Comparison of ENCODE assay signal across 21 cellular contexts in genomic region chr2:236873666-236874065, GRCh38.
DNase-seq lines count a peak whose midpoint lies in the region; ATAC-seq and TF ChIP-seq lines count a peak whose summit lies in the region.
"Had no signal": no experiment of that assay in that cellular context is flagged by ENCODE, and none has a peak within 500 bp of the region (broad histone marks: within the 10 kb centered on the region; RNA-seq: fewer than 3 reads in every experiment).

No MANE protein-coding gene starts in this region.

- no peaks in the 10 kb centered on the region for H3K27me3 ChIP-seq in foreskin keratinocyte

- TF ChIP-seq POLR2A in GM18505 (IDR thresholded peaks at IDR 0.05; ENCODE audit: borderline replicate concordance, extremely low read depth, insufficient read depth, insufficient read length), result no peak

- H3K4me1 Mint-ChIP-seq in activated CD4-positive, alpha-beta T cell treated with anti-CD3 and anti-CD28 coated beads, Interleukin-2, amount 10 ng/mL, durations not matched to agents 24 days and 14 days, result peaks cover 4% of the 10 kb centered on the region
- H3K4me1 Mint-ChIP-seq in brain (peaks cover 66% of the 10 kb centered on the region), type B pancreatic cell (ENCODE audit: unreplicated experiment) (peaks cover 55% of the 10 kb centered on the region)

- intact Hi-C loops in activated CD4-positive, alpha-beta T cell treated with anti-CD3 and anti-CD28 coated beads, Interleukin-2, amount 10 ng/mL, durations not matched to agents 24 days and 14 days (cut with micrococcal nuclease), result no loop called here

- peak; percentile 9 for DNase-seq in activated CD4-positive, alpha-beta T cell treated with anti-CD3 and anti-CD28 coated beads, Interleukin-2, amount 10 ng/mL, durations not matched to agents 24 days and 14 days
- no peak for DNase-seq in activated CD4-positive, alpha-beta T cell treated with anti-CD3 and anti-CD28 coated beads for 48 hours
- DNase-seq in foreskin keratinocyte, result peak; percentile 30 to 51
- no peak for DNase-seq in type B pancreatic cell (ENCODE audit: extremely low spot score, unreplicated experiment)
- no peak for DNase-seq in DMS53 treated with DMSO at 0.1 percent for 48 hours (lab: John Stamatoyannopoulos, UW; ENCODE audit: unreplicated experiment)
- no peak for DNase-seq in SIG-M5 treated with dmso at 0.1 percent for 504 hours (lab: John Stamatoyannopoulos, UW; ENCODE audit: unreplicated experiment)
- DNase-seq: 8988T; BE2C; Caco-2; CD4-positive, alpha-beta T cell; HFFc6; Kasumi-1; NCI-H1092 treated with DMSO at 0.1 percent for 48 hours; NCI-H2081; NCI-H748 treated with DMSO at 0.1 percent for 48 hours; Right ventricle myocardium superior; SK-N-SH had no signal

- no peak for ATAC-seq in foreskin keratinocyte
- ATAC-seq in GM18505 (IDR thresholded peaks at IDR 0.05; ENCODE audit: unreplicated experiment), result no peak

- no peaks in the 10 kb centered on the region for H3K9me3 Mint-ChIP-seq in activated CD4-positive, alpha-beta T cell treated with anti-CD3 and anti-CD28 coated beads, Interleukin-2, amount 10 ng/mL, durations not matched to agents 24 days and 14 days
- no peaks in the 10 kb centered on the region for H3K9me3 Mint-ChIP-seq in brain
- H3K9me3 Mint-ChIP-seq in type B pancreatic cell, result no peaks in the 10 kb centered on the region
- H3K9me3 Mint-ChIP-seq: CD4-positive, alpha-beta T cell; HFFc6; IgD-negative memory B cell had no signal

- H3K4me1 ChIP-seq in foreskin keratinocyte, result peaks cover 18% of the 10 kb centered on the region
- H3K4me1 ChIP-seq: BE2C had no signal

- no peaks in the 10 kb centered on the region for H3K36me3 Mint-ChIP-seq in activated CD4-positive, alpha-beta T cell treated with anti-CD3 and anti-CD28 coated beads, Interleukin-2, amount 10 ng/mL, durations not matched to agents 24 days and 14 days (ENCODE audit: low read depth)
- H3K36me3 Mint-ChIP-seq in brain, result no peaks in the 10 kb centered on the region
- H3K36me3 Mint-ChIP-seq in type B pancreatic cell, result no peaks in the 10 kb centered on the region
- H3K36me3 Mint-ChIP-seq: IgD-negative memory B cell had no signal

- H3K4me3 Mint-ChIP-seq in activated CD4-positive, alpha-beta T cell treated with anti-CD3 and anti-CD28 coated beads, Interleukin-2, amount 10 ng/mL, durations not matched to agents 24 days and 14 days, result no peak overlapping the region
- H3K4me3 Mint-ChIP-seq in brain (no peak overlapping the region), type B pancreatic cell (peak overlapping the region; percentile 45)
- H3K4me3 Mint-ChIP-seq: CD4-positive, alpha-beta T cell; HFFc6; IgD-negative memory B cell had no signal

- no peak overlapping the region for H3K27ac ChIP-seq in foreskin keratinocyte
- H3K27ac ChIP-seq: HL-60 had no signal

- H3K27me3 Mint-ChIP-seq in activated CD4-positive, alpha-beta T cell treated with anti-CD3 and anti-CD28 coated beads, Interleukin-2, amount 10 ng/mL, durations not matched to agents 24 days and 14 days, result peaks cover 2% of the 10 kb centered on the region
- peaks cover 2% of the 10 kb centered on the region for H3K27me3 Mint-ChIP-seq in brain
- peaks cover 9% of the 10 kb centered on the region for H3K27me3 Mint-ChIP-seq in type B pancreatic cell

- no peak overlapping the region for H3K27ac Mint-ChIP-seq in activated CD4-positive, alpha-beta T cell treated with anti-CD3 and anti-CD28 coated beads, Interleukin-2, amount 10 ng/mL, durations not matched to agents 24 days and 14 days
- H3K27ac Mint-ChIP-seq in brain (peak overlapping the region in 4 of 5 experiments; percentile 9 to 75 (median 50)), type B pancreatic cell (peak overlapping the region; percentile 44)
- H3K27ac Mint-ChIP-seq: CD4-positive, alpha-beta T cell; HFFc6; IgD-negative memory B cell had no signal

- TF ChIP-seq CTCF in brain (conservative IDR thresholded peaks at IDR 0.05), result no peak
- TF ChIP-seq CTCF in foreskin keratinocyte (conservative IDR thresholded peaks at IDR 0.05), result no peak
- no peak for TF ChIP-seq CTCF in type B pancreatic cell (conservative IDR thresholded peaks at IDR 0.05)

Comparison
In these comparisons a context has a peak if more than half of its experiments do, and no peak if none do; other contexts are left out.
1. DNase-seq: peak in activated CD4-positive, alpha-beta T cell treated with anti-CD3 and anti-CD28 coated beads, Interleukin-2, amount 10 ng/mL, durations not matched to agents 24 days and 14 days (single experiment) and foreskin keratinocyte (2 of 2); none in activated CD4-positive, alpha-beta T cell treated with anti-CD3 and anti-CD28 coated beads for 48 hours (single experiment), type B pancreatic cell (single experiment), DMS53 treated with DMSO at 0.1 percent for 48 hours (single experiment) and SIG-M5 treated with dmso at 0.1 percent for 504 hours (single experiment).